ENCODE assay signal across 17 cellular contexts in genomic region chr18:65968605-65969004, GRCh38.
DNase-seq lines count a peak whose midpoint lies in the region; ATAC-seq, FAIRE-seq and TF ChIP-seq lines count a peak whose summit lies in the region.
"Had no signal": no experiment of that assay in that cellular context is flagged by ENCODE, and none has a peak within 500 bp of the region (broad histone marks: within the 10 kb centered on the region; RNA-seq: fewer than 3 reads in every experiment).

No MANE protein-coding gene starts in this region.

- TF ChIP-seq POLR2A in Peyer's patch (IDR thresholded peaks at IDR 0.05): no peak

- DNase-seq in GM10248 (ENCODE audit: extremely low spot score) (no peak), RPMI8226 (peak; percentile 15), epithelial cell of proximal tubule (ENCODE audit: low read depth) (no peak), NCI-H2107 (lab: John Stamatoyannopoulos, UW) (no peak), foreskin keratinocyte (no peak), Peyer's patch (no peak), cortex of kidney (lab: John Stamatoyannopoulos, UW) (no peak)
- DNase-seq: activated naive CD4-positive, alpha-beta T cell treated with anti-CD3 and anti-CD28 coated beads for 36 hours; EL; NCI-H510A treated with DMSO at 0.1 percent for 48 hours; sigmoid colon; upper lobe of left lung had no signal

- POLR2A ChIA-PET in GM10248 (lab: Yijun Ruan, JAX): no interaction called here

- H3K36me3 ChIP-seq in Peyer's patch: no peaks in the 10 kb centered on the region
- H3K36me3 ChIP-seq: BLaER1 treated with 17β-estradiol and CSF1 and Interleukin-3, amounts not matched to agents 10 nM and 100 nM; sigmoid colon; upper lobe of left lung had no signal

- ATAC-seq in foreskin keratinocyte: no peak
- ATAC-seq: natural killer cell treated with Interleukin-12 subunit alpha and Interleukin-12 subunit beta and Interleukin-15 and Interleukin-18, amount 100 ng/mL, for 72 hours; stimulated activated memory B cell treated with anti-CD40 and anti-IgM and Interleukin-4, amounts not matched to agents 10 μg/mL and 1 μg/mL and 100 μg/mL, for 72 hours had no signal

- peak; percentile 9 for TF ChIP-seq CTCF in GM10248 (IDR thresholded peaks at IDR 0.05; ENCODE audit: control extremely low read depth, extremely low read depth, low read depth, missing control alignments)
- TF ChIP-seq CTCF in epithelial cell of proximal tubule (conservative IDR thresholded peaks at IDR 0.05; ENCODE audit: low read depth, low read length): peak; percentile 43
- no peak for TF ChIP-seq CTCF in foreskin keratinocyte (conservative IDR thresholded peaks at IDR 0.05)
- no peak for TF ChIP-seq CTCF in Peyer's patch (IDR thresholded peaks at IDR 0.05)

- H3K27me3 ChIP-seq in foreskin keratinocyte (no peaks in the 10 kb centered on the region), Peyer's patch (no peaks in the 10 kb centered on the region)
- H3K27me3 ChIP-seq: BLaER1 treated with 17β-estradiol and CSF1 and Interleukin-3, amounts not matched to agents 10 nM and 100 nM; sigmoid colon; upper lobe of left lung had no signal

- no peak overlapping the region for H3K27ac ChIP-seq in foreskin keratinocyte
- no peak overlapping the region for H3K27ac ChIP-seq in Peyer's patch
- H3K27ac ChIP-seq: BLaER1 treated with 17β-estradiol and CSF1 and Interleukin-3, amounts not matched to agents 10 nM and 100 nM; sigmoid colon; SK-N-MC; upper lobe of left lung had no signal

- H3K4me1 ChIP-seq in foreskin keratinocyte: no peaks in the 10 kb centered on the region
- no peaks in the 10 kb centered on the region for H3K4me1 ChIP-seq in Peyer's patch
- H3K4me1 ChIP-seq: BLaER1 treated with 17β-estradiol and CSF1 and Interleukin-3, amounts not matched to agents 10 nM and 100 nM; sigmoid colon; upper lobe of left lung had no signal

- no peaks in the 10 kb centered on the region for H3K9me3 ChIP-seq in Peyer's patch
- H3K9me3 ChIP-seq: BLaER1 treated with 17β-estradiol and CSF1 and Interleukin-3, amounts not matched to agents 10 nM and 100 nM; sigmoid colon; upper lobe of left lung had no signal

- H3K4me3 ChIP-seq in epithelial cell of proximal tubule (ENCODE audit: low read depth, low read length) (no peak overlapping the region), Peyer's patch (no peak overlapping the region)
- H3K4me3 ChIP-seq: BLaER1 treated with 17β-estradiol and CSF1 and Interleukin-3, amounts not matched to agents 10 nM and 100 nM; sigmoid colon; SK-N-MC; upper lobe of left lung had no signal

- FAIRE-seq in A204.1 (lab: Jason Lieb, UNC): peak; percentile 16

- CTCF ChIA-PET in GM10248 (lab: Yijun Ruan, JAX): interaction anchor here (0.7 kb wide), 1 partner anchor 8 kb away, joined by 3 read pairs; no protein-coding TSS in a partner anchor

Comparison
In these comparisons a context has a peak if more than half of its experiments do, and no peak if none do; other contexts are left out.
1. CTCF ChIP-seq: peak in GM10248 (single experiment) and epithelial cell of proximal tubule (single experiment); none in foreskin keratinocyte (single experiment) and Peyer's patch (0 of 6).